In the genomic region with DNA sequence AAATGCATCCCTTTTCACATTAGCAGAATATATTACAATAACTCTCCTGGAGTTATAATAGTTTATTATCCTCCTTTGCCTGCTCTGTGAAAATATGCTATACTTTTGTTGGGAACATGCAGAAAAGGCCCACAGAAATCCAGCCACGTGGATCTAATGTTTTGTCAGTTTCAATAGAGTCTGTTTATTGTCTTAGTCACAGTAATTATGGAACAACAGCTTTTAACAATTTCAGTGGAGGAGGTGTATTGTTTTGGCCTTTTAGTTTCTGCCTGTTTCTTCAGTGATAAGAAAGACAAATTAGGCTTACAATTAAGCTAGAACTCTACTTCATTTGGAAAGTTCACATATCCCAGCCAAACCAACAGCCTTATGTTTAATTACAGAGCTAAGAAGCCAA, we compare ENCODE assay signal across 5 cellular contexts.
"Had no signal": no experiment of that assay in that cellular context is flagged by ENCODE, and none has a peak within 500 bp of the region (broad histone marks: within the 10 kb centered on the region; RNA-seq: fewer than 3 reads in every experiment).

No MANE protein-coding gene starts in this region.

- H3K4me1 Mint-ChIP-seq: GM23338, H9 had no signal

- H3K4me3 Mint-ChIP-seq: GM23338, H9 had no signal

- H3K27ac Mint-ChIP-seq: GM23338, H9 had no signal

- H3K9me3 Mint-ChIP-seq: GM23338 had no signal

- DNase-seq: H9, HCEC 1CT, IMR-90 had no signal

- ATAC-seq: GM23338, K562 had no signal
